ENCODE assay signal across 9 cellular contexts in genomic region chr13:48783181-48783630, GRCh38.
DNase-seq lines count a peak whose midpoint lies in the region; ATAC-seq and TF ChIP-seq lines count a peak whose summit lies in the region.
"Had no signal": no experiment of that assay in that cellular context is flagged by ENCODE, and none has a peak within 500 bp of the region (broad histone marks: within the 10 kb centered on the region; RNA-seq: fewer than 3 reads in every experiment).

No MANE protein-coding gene starts in this region.

- H3K4me3 Mint-ChIP-seq in nephron progenitor cell: no peak overlapping the region
- H3K4me3 Mint-ChIP-seq in stimulated activated naive B cell treated with anti-CD40 and anti-IgM and Interleukin-4, amounts not matched to agents 10 μg/mL and 1 μg/mL and 100 μg/mL, for 72 hours: no peak overlapping the region

- no peaks in the 10 kb centered on the region for H3K27me3 ChIP-seq in testis

- peaks cover 7% of the 10 kb centered on the region for H3K4me1 Mint-ChIP-seq in nephron progenitor cell
- no peaks in the 10 kb centered on the region for H3K4me1 Mint-ChIP-seq in stimulated activated naive B cell treated with anti-CD40 and anti-IgM and Interleukin-4, amounts not matched to agents 10 μg/mL and 1 μg/mL and 100 μg/mL, for 72 hours

- 79 to 87% methylated on average over 6 to 7 of the region's 7 CpGs for WGBS in testis, 2 donors

- H3K4me1 ChIP-seq in testis: no peaks in the 10 kb centered on the region
- H3K4me1 ChIP-seq: HAP-1 had no signal

- H3K9me3 ChIP-seq in testis: no peaks in the 10 kb centered on the region
- H3K9me3 ChIP-seq: HAP-1 had no signal

- H3K27me3 Mint-ChIP-seq in nephron progenitor cell (ENCODE audit: low read depth, poor library complexity): peaks cover under 1% of the 10 kb centered on the region
- H3K27me3 Mint-ChIP-seq in stimulated activated naive B cell treated with anti-CD40 and anti-IgM and Interleukin-4, amounts not matched to agents 10 μg/mL and 1 μg/mL and 100 μg/mL, for 72 hours: peaks cover 0 to 8% of the 10 kb centered on the region in 2 donors

- TF ChIP-seq CTCF in testis (IDR thresholded peaks at IDR 0.05): no peak
- TF ChIP-seq CTCF in nephron progenitor cell (IDR thresholded peaks at IDR 0.05): no peak

- no peak for ATAC-seq in stimulated activated naive B cell treated with anti-CD40 and anti-IgM and Interleukin-4, amounts not matched to agents 10 μg/mL and 1 μg/mL and 100 μg/mL, for 72 hours (replicated peaks)
- ATAC-seq in HG03432 (IDR thresholded peaks at IDR 0.05; ENCODE audit: unreplicated experiment): no peak

- DNase-seq in HT1080 (ENCODE audit: low read depth) (peak; percentile 99), SIG-M5 treated with dmso at 0.1 percent for 504 hours (lab: John Stamatoyannopoulos, UW; ENCODE audit: unreplicated experiment) (peak; percentile 95), cardiac septum (ENCODE audit: low spot score) (peak; percentile 89), testis (peak; percentile 32), kidney glomerular epithelial cell (lab: John Stamatoyannopoulos, UW) (no peak), nephron progenitor cell (no peak)
- DNase-seq in stimulated activated naive B cell treated with anti-CD40 and anti-IgM and Interleukin-4, amounts not matched to agents 10 μg/mL and 1 μg/mL and 100 μg/mL, for 72 hours: no peak

- intact Hi-C loops in cardiac septum (cut with DNase I) (no loop called here), testis (cut with DNase I; ENCODE audit: low total_unique reads) (no loop called here)

- H3K27ac Mint-ChIP-seq in nephron progenitor cell: no peak overlapping the region
- no peak overlapping the region for H3K27ac Mint-ChIP-seq in stimulated activated naive B cell treated with anti-CD40 and anti-IgM and Interleukin-4, amounts not matched to agents 10 μg/mL and 1 μg/mL and 100 μg/mL, for 72 hours

- TF ChIP-seq POLR2A in testis (IDR thresholded peaks at IDR 0.05): no peak

- no peak overlapping the region for H3K27ac ChIP-seq in testis

- peaks cover 66% of the 10 kb centered on the region for H3K9me3 Mint-ChIP-seq in nephron progenitor cell
- peaks cover 6 to 8% of the 10 kb centered on the region in 2 donors for H3K9me3 Mint-ChIP-seq in stimulated activated naive B cell treated with anti-CD40 and anti-IgM and Interleukin-4, amounts not matched to agents 10 μg/mL and 1 μg/mL and 100 μg/mL, for 72 hours

- no peaks in the 10 kb centered on the region for H3K36me3 ChIP-seq in testis (ENCODE audit: low read depth, missing control alignments)
- H3K36me3 ChIP-seq: HAP-1 had no signal

- H3K4me3 ChIP-seq in testis: no peak overlapping the region
- H3K4me3 ChIP-seq: HAP-1 had no signal

- peaks cover 3% of the 10 kb centered on the region for H3K36me3 Mint-ChIP-seq in nephron progenitor cell (ENCODE audit: low read depth)
- no peaks in the 10 kb centered on the region for H3K36me3 Mint-ChIP-seq in stimulated activated naive B cell treated with anti-CD40 and anti-IgM and Interleukin-4, amounts not matched to agents 10 μg/mL and 1 μg/mL and 100 μg/mL, for 72 hours

Comparison
In these comparisons a context has a peak if more than half of its experiments do, and no peak if none do; other contexts are left out.
1. DNase-seq: peak in HT1080 (single experiment), SIG-M5 treated with dmso at 0.1 percent for 504 hours (single experiment), cardiac septum (single experiment) and testis (single experiment); none in kidney glomerular epithelial cell (single experiment), nephron progenitor cell (single experiment) and stimulated activated naive B cell treated with anti-CD40 and anti-IgM and Interleukin-4, amounts not matched to agents 10 μg/mL and 1 μg/mL and 100 μg/mL, for 72 hours (single experiment).